ENCODE assay signal across 8 cellular contexts in the genomic region with DNA sequence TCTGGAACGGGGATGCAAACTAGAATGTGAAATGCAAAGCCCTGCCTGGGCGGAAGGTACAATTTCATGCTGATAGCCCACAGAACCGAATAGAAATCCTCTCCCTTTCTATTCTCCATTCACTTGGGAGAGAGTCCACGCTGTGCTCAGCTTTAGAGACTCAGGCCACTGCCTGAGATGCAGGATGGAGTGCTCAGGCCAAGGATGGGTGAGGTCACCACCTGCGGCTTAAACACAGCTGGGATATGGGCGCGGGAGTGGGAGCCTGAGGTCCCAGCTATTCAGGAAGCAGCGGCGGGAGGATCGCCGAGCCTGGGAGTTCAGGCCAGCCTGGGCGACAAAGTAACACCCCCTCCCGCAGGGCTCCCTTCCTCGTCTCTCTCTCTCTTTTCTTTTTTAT. TPM values are rescaled to one million over a fixed set of nuclear protein-coding genes. Genes with fewer than 3 reads are reported as not detected.
A peak's percentile ranks its signal among the peaks of the same experiment; 100 is the strongest.
DNase-seq lines count a peak whose midpoint lies in the region; ATAC-seq, FAIRE-seq and TF ChIP-seq lines count a peak whose summit lies in the region.

No MANE protein-coding gene starts in this region.

- POLR2A ChIA-PET in K562 (lab: Yijun Ruan, JAX), result no interaction called here

- peak overlapping the region; percentile 50; the same call in 1 of the 3 replicates for H3K27ac ChIP-seq in K562 (ENCODE audit: extremely low read depth, low read depth, low read length)

- H3K4me2 ChIP-seq in K562 (ENCODE audit: insufficient read depth, low read length), result peak overlapping the region; percentile 85

- no peak for TF ChIP-seq EP300 in K562 (IDR thresholded peaks at IDR 0.05; ENCODE audit: low read length)

- CTCF ChIA-PET in K562 (lab: Yijun Ruan, JAX; ENCODE audit: low intra/inter-chr PET ratio), result no interaction called here

- WGBS in K562 (ENCODE audit: insufficient coverage, low coverage, missing lambda C conversion rate), result 9% methylated on average over 14 of the region's 14 CpGs

- H3K9me3 ChIP-seq in K562 (replicated peaks; ENCODE audit: control insufficient read depth, insufficient read depth, low read depth, low read length), result no peaks in the 10 kb centered on the region

- in situ Hi-C loops in GM13976 (cut with MboI; ENCODE audit: low sequenced_read_pairs, unreplicated experiment) (no loop called here), K562 (cut with MboI) (no loop called here)

- TF ChIP-seq POLR2A in K562 (conservative IDR thresholded peaks at IDR 0.05), result no peak

- peak; percentile 34 for ATAC-seq in K562

- H3K79me2 ChIP-seq in K562 (ENCODE audit: control insufficient read depth, insufficient read depth, low read length), result peaks cover 14% of the 10 kb centered on the region

- H3K27me3 ChIP-seq in K562 (ENCODE audit: control insufficient read depth in 2 of 2, insufficient read depth in 2 of 2, low read length in 2 of 2), result no peaks in the 10 kb centered on the region

- TF ChIP-seq RAD21 in K562 (CRISPR knock-in tag; conservative IDR thresholded peaks at IDR 0.05 in 1 of 2, IDR thresholded peaks at IDR 0.05 in 1 of 2), result no peak

- peaks cover 5 to 18% of the 10 kb centered on the region in 2 experiments; a peak in 3 of 5 replicates for H3K4me1 ChIP-seq in K562 (replicated peaks in 1 of 2; ENCODE audit: control insufficient read depth in 2 of 2, insufficient read depth in 2 of 2, low read length in 2 of 2)

- H4K20me1 ChIP-seq in K562 (replicated peaks; ENCODE audit: control insufficient read depth, insufficient read depth, low read length), result no peaks in the 10 kb centered on the region

- no peak for TF ChIP-seq CTCF in GM13976 (IDR thresholded peaks at IDR 0.05; ENCODE audit: borderline replicate concordance, control extremely low read depth, extremely low read depth, insufficient read depth, missing control alignments)
- TF ChIP-seq CTCF in LNCaP clone FGC (IDR thresholded peaks at IDR 0.05; ENCODE audit: control insufficient read depth, extremely low read depth, insufficient read depth), result no peak
- no peak for TF ChIP-seq CTCF in K562 (IDR thresholded peaks at IDR 0.05 in 2 of 3, conservative IDR thresholded peaks at IDR 0.05 in 1 of 3; ENCODE audit: insufficient read depth in 2 of 3, low read depth in 1 of 3, low read length in 3 of 3)

- H2AFZ ChIP-seq in K562 (ENCODE audit: low read depth, low read length), result peak overlapping the region; percentile 79

- H3K9me1 ChIP-seq in K562 (ENCODE audit: control insufficient read depth, insufficient read depth, low read length), result no peaks in the 10 kb centered on the region

- no peak for FAIRE-seq in K562 (lab: Jason Lieb, UNC)

- no TSS peak for BruUV-seq in K562 (replicated peaks; lab: Mats Ljungman, UMichigan)

- peak overlapping the region; percentile 12 to 84; a peak in 2 of 4 replicates for H3K9ac ChIP-seq in K562 (ENCODE audit: insufficient read depth in 1 of 2, low read depth in 2 of 2, low read length in 2 of 2)

- H3K4me3 ChIP-seq in LNCaP clone FGC (ENCODE audit: low read depth, low read length), result peak overlapping the region; percentile 94
- peak overlapping the region; percentile 86 for H3K4me3 ChIP-seq in K562

- DNase-seq in A172 (ENCODE audit: low spot score) (peak; percentile 67), GM13976 (ENCODE audit: low spot score) (peak; percentile 50), LNCaP clone FGC (ENCODE audit: low read depth) (no peak), K562 (ENCODE audit: extremely low read depth in 1 of 4, low spot score in 3 of 4) (peak; percentile 23 to 40 (median 28)), islet precursor cell (peak; percentile 84), smooth muscle cell of the brain vasculature (ENCODE audit: low read depth, low spot score) (peak; percentile 9), medulla oblongata (ENCODE audit: extremely low spot score) (no peak)
- no peak for DNase-seq in stimulated activated naive CD4-positive, alpha-beta T cell (lab: John Stamatoyannopoulos, UW)

- intact Hi-C loops in K562 (cut with micrococcal nuclease), result no loop called here

- peaks cover 13% of the 10 kb centered on the region; the same call in 1 of the 3 replicates for H3K36me3 ChIP-seq in K562 (ENCODE audit: control insufficient read depth, insufficient read depth, low read length)

TF ChIP-seq in K562, 482 proteins besides CTCF, POLR2A, EP300 and RAD21 (continues in another document):
- TF ChIP-seq, protein P1, sequence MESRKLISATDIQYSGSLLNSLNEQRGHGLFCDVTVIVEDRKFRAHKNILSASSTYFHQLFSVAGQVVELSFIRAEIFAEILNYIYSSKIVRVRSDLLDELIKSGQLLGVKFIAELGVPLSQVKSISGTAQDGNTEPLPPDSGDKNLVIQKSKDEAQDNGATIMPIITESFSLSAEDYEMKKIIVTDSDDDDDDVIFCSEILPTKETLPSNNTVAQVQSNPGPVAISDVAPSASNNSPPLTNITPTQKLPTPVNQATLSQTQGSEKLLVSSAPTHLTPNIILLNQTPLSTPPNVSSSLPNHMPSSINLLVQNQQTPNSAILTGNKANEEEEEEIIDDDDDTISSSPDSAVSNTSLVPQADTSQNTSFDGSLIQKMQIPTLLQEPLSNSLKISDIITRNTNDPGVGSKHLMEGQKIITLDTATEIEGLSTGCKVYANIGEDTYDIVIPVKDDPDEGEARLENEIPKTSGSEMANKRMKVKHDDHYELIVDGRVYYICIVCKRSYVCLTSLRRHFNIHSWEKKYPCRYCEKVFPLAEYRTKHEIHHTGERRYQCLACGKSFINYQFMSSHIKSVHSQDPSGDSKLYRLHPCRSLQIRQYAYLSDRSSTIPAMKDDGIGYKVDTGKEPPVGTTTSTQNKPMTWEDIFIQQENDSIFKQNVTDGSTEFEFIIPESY (CRISPR knock-in tag; IDR thresholded peaks at IDR 0.05), result peak; percentile 24; the same call in 1 of the 2 replicates
- TF ChIP-seq, protein P2, sequence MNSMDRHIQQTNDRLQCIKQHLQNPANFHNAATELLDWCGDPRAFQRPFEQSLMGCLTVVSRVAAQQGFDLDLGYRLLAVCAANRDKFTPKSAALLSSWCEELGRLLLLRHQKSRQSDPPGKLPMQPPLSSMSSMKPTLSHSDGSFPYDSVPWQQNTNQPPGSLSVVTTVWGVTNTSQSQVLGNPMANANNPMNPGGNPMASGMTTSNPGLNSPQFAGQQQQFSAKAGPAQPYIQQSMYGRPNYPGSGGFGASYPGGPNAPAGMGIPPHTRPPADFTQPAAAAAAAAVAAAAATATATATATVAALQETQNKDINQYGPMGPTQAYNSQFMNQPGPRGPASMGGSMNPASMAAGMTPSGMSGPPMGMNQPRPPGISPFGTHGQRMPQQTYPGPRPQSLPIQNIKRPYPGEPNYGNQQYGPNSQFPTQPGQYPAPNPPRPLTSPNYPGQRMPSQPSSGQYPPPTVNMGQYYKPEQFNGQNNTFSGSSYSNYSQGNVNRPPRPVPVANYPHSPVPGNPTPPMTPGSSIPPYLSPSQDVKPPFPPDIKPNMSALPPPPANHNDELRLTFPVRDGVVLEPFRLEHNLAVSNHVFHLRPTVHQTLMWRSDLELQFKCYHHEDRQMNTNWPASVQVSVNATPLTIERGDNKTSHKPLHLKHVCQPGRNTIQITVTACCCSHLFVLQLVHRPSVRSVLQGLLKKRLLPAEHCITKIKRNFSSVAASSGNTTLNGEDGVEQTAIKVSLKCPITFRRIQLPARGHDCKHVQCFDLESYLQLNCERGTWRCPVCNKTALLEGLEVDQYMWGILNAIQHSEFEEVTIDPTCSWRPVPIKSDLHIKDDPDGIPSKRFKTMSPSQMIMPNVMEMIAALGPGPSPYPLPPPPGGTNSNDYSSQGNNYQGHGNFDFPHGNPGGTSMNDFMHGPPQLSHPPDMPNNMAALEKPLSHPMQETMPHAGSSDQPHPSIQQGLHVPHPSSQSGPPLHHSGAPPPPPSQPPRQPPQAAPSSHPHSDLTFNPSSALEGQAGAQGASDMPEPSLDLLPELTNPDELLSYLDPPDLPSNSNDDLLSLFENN (IDR thresholded peaks at IDR 0.05; ENCODE audit: low read depth in 2 of 2, low read length in 2 of 2), result no peak
- TF ChIP-seq, protein P3, sequence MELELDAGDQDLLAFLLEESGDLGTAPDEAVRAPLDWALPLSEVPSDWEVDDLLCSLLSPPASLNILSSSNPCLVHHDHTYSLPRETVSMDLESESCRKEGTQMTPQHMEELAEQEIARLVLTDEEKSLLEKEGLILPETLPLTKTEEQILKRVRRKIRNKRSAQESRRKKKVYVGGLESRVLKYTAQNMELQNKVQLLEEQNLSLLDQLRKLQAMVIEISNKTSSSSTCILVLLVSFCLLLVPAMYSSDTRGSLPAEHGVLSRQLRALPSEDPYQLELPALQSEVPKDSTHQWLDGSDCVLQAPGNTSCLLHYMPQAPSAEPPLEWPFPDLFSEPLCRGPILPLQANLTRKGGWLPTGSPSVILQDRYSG (tag; conservative IDR thresholded peaks at IDR 0.05; ENCODE audit: low read depth), result no peak
- TF ChIP-seq KLF6 (CRISPR knock-in tag; IDR thresholded peaks at IDR 0.05; ENCODE audit: borderline replicate concordance) (no peak), MEF2A (IDR thresholded peaks at IDR 0.05; ENCODE audit: control insufficient read depth, low read depth, low read length) (no peak)

RNA-seq across cellular contexts. Expression of a gene that starts 0.4 kb away (rescaled TPM):
- 57.1 and 57.3 TPM in 2 replicates for total RNA-seq in A172 (2014; rRNA removed; shearing (Covaris generic))
- total RNA-seq in K562 (2011; cell fraction: chromatin; rRNA removed; ENCODE audit: low replicate concordance), result 132 and 250 TPM in 2 replicates
- total RNA-seq in K562 (2011; cell fraction: nucleolus; rRNA removed), result 69.4 and 90.8 TPM in 2 replicates
- 166 and 244 TPM in 2 replicates for total RNA-seq in K562 (2011; cell fraction: nucleoplasm; rRNA removed)
- total RNA-seq in K562 (2014; rRNA removed), result 35.2 and 35.3 TPM in 2 replicates
- 70.0 and 80.3 TPM in 2 replicates for total RNA-seq in K562 (2014; rRNA removed; fragmentation: Illumina TruSeq; extraction: Trizol)
- total RNA-seq in K562 (2015; rRNA removed; fragmentation: Illumina TruSeq; extraction: Trizol), result 63.2 and 67.0 TPM in 2 replicates
- 37.9 and 38.2 TPM in 2 replicates for total RNA-seq in K562 (2021)
- 74.3 and 82.6 TPM in 2 replicates for polyA plus RNA-seq in K562 (2011; rRNA removed)
- polyA plus RNA-seq in K562 (2011; cell fraction: cytosol; rRNA removed), result 12.3 and 38.2 TPM in 2 replicates
- polyA plus RNA-seq in K562 (2011; cell fraction: nucleus; rRNA removed), result 129 and 148 TPM in 2 replicates
- polyA plus RNA-seq in K562 (2012), result 27.7 and 49.9 TPM in 2 replicates
- polyA plus RNA-seq in K562 (2014; fragmentation: Illumina TruSeq; extraction: Trizol), result 47.8 and 54.1 TPM in 2 replicates
- polyA plus RNA-seq in K562 (2014; fragmentation: Nextera tagmentation; extraction: Ambion mirVana), result 10 to 100 TPM; 18.6 to 28.2 TPM
- 49.9 and 51.9 TPM in 2 replicates for polyA plus RNA-seq in K562 (2014; rRNA removed)
- 63.7 and 81.3 TPM in 2 replicates for polyA minus RNA-seq in K562 (2011; rRNA and poly(A)+ RNA removed)
- 19.2 and 20.6 TPM in 2 replicates for polyA minus RNA-seq in K562 (2011; cell fraction: cytosol; rRNA and poly(A)+ RNA removed)
- 43.5 and 79.2 TPM in 2 replicates for polyA minus RNA-seq in K562 (2011; cell fraction: nucleus; rRNA and poly(A)+ RNA removed)

Comparison
In these comparisons a context has a peak if more than half of its experiments do, and no peak if none do; other contexts are left out.
1. DNase-seq: peak in A172 (single experiment), GM13976 (single experiment), K562 (4 of 4), islet precursor cell (single experiment) and smooth muscle cell of the brain vasculature (single experiment); none in LNCaP clone FGC (single experiment), stimulated activated naive CD4-positive, alpha-beta T cell (0 of 6) and medulla oblongata (single experiment).